ENCODE assay signal across 8 cellular contexts in the genomic region with DNA sequence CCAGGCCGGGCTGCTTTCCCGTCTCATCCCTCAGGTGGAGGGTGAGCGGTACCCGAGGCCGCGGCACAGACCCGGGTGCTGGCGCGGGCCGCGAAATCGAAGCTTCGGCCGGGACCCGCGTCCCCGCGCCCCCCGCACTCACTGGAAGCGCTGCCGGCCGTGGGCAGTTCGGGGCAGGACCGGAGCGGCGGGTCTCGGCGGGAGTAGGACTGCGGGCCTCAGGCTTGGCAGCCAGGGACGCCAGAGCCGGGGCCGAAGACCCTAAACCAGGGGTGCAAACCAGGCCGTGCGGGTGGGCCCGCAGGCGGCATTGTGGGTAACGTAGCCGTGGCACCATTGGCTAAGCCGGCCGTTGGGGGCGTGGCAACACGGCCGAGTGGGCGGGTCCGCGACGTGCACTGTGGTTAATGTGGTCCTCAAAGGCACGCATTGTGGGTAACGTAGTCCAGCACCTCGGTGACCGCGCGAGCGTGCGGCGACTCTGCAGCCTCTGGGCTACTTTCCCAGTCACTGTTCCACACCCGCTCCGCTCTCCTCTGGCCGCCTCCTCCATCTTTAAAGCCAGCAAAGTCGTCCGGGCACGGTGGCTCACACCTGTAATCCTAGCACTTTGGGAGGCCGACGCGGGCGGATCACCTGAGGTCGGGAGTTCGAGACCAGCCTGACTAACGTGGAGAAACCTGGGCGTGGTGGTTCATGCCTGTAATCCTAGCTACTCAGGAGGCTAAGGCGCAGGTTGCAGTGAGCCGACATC. TPM values are rescaled to one million over a fixed set of nuclear protein-coding genes. Genes with fewer than 3 reads are reported as not detected.
DNase-seq lines count a peak whose midpoint lies in the region; ATAC-seq and TF ChIP-seq lines count a peak whose summit lies in the region.

ZNF500 (minus strand) TSS at position 288 of the 754 bp plus-strand sequence. CDS start 1,184 bp downstream, outside the sequence.

- H3K36me3 ChIP-seq in BLaER1 treated with 17β-estradiol and CSF1 and Interleukin-3, amounts not matched to agents 10 nM and 100 nM: peaks cover 32 to 37% (median 34%) of the 10 kb centered on the region in 11 experiments
- no peaks in the 10 kb centered on the region for H3K36me3 ChIP-seq in colonic mucosa

- peak; percentile 70 to 93 for DNase-seq in NCI-H526 (lab: John Stamatoyannopoulos, UW)
- DNase-seq in activated CD4-positive, alpha-beta T cell treated with anti-CD3 and anti-CD28 coated beads for 4 hours: peak; percentile 92 to 98
- peak; percentile 99 for DNase-seq in colonic mucosa
- peak; percentile 95 to 98 (median 96) for DNase-seq in stimulated activated CD4-positive, alpha-beta T cell treated with anti-CD3 and anti-CD28 coated beads, Interleukin-1b, Interleukin-23, amount 100 ng/mL, for 24 hours (ENCODE audit: low read depth in 4 of 4, low spot score in 1 of 4)

- H3K4me2 ChIP-seq in BLaER1 treated with 17β-estradiol and CSF1 and Interleukin-3, amounts not matched to agents 10 nM and 100 nM: peak within 1 kb of the TSS; percentile 85 to 99 (median 93)

- ATAC-seq in GM19328 (IDR thresholded peaks at IDR 0.05; ENCODE audit: unreplicated experiment) (peak; percentile 85), HG03469 (IDR thresholded peaks at IDR 0.05; ENCODE audit: unreplicated experiment) (peak; percentile 77)

- H3K4me3 ChIP-seq in BLaER1 treated with 17β-estradiol and CSF1 and Interleukin-3, amounts not matched to agents 10 nM and 100 nM: peak within 1 kb of the TSS; percentile 89 to 100 (median 97)
- H3K4me3 ChIP-seq in colonic mucosa: peak within 1 kb of the TSS; percentile 97

- no peaks in the 10 kb centered on the region for H3K27me3 ChIP-seq in BLaER1 treated with 17β-estradiol and CSF1 and Interleukin-3, amounts not matched to agents 10 nM and 100 nM
- H3K27me3 ChIP-seq in colonic mucosa (no peaks in the 10 kb centered on the region), layer of hippocampus (ENCODE audit: control insufficient read depth, insufficient read depth, low read length) (no peaks in the 10 kb centered on the region)

- H3K9me3 ChIP-seq in BLaER1 treated with 17β-estradiol and CSF1 and Interleukin-3, amounts not matched to agents 10 nM and 100 nM (replicated peaks in 1 of 11): no peaks in the 10 kb centered on the region
- no peaks in the 10 kb centered on the region for H3K9me3 ChIP-seq in colonic mucosa

- peak within 1 kb of the TSS; percentile 85 to 96 (median 92) for H3K27ac ChIP-seq in BLaER1 treated with 17β-estradiol and CSF1 and Interleukin-3, amounts not matched to agents 10 nM and 100 nM
- H3K27ac ChIP-seq in colonic mucosa (peak within 1 kb of the TSS; percentile 90), layer of hippocampus (ENCODE audit: low read depth, low read length) (peak within 1 kb of the TSS; percentile 83)

- peaks cover 0 to 41% (median 21%) of the 10 kb centered on the region in 11 experiments; a peak in 13 of 22 replicates for H4K20me1 ChIP-seq in BLaER1 treated with 17β-estradiol and CSF1 and Interleukin-3, amounts not matched to agents 10 nM and 100 nM

- H3K4me1 ChIP-seq in BLaER1 treated with 17β-estradiol and CSF1 and Interleukin-3, amounts not matched to agents 10 nM and 100 nM: peaks cover 33 to 59% (median 46%) of the 10 kb centered on the region in 10 experiments
- peaks cover 15% of the 10 kb centered on the region for H3K4me1 ChIP-seq in colonic mucosa

- intact Hi-C loops in colonic mucosa (cut with DNase I): no loop called here

- no peak for TF ChIP-seq CTCF in colonic mucosa (IDR thresholded peaks at IDR 0.05)

- peak within 1 kb of the TSS; percentile 92 to 98 (median 96) for H3K9ac ChIP-seq in BLaER1 treated with 17β-estradiol and CSF1 and Interleukin-3, amounts not matched to agents 10 nM and 100 nM
- peak within 1 kb of the TSS; percentile 87 to 96 for H3K9ac ChIP-seq in colonic mucosa (ENCODE audit: low read depth in 2 of 2, low read length in 2 of 2)

RNA-seq across cellular contexts. Expression of gene ZNF500, which starts in this region (rescaled TPM):
- total RNA-seq in colonic mucosa: 10 to 100 TPM; 12.3 to 16.1 TPM

Comparison
In these comparisons a context has a peak if more than half of its experiments do, and no peak if none do; other contexts are left out.
1. Peak in every context shown above with its lines: DNase-seq, ATAC-seq, H3K4me3 ChIP-seq and H3K27ac ChIP-seq.